1 cellular context compared by ENCODE assay signal in genomic region chr5:89064054-89064453, GRCh38.
TF ChIP-seq lines count a peak whose summit lies in the region.

No MANE protein-coding gene starts in this region.

TF ChIP-seq in GM12878, 131 proteins besides CTCF, POLR2A, EP300 and RAD21 (continued from another document):
- TF ChIP-seq BCL3 (IDR thresholded peaks at IDR 0.05; ENCODE audit: borderline replicate concordance, insufficient read depth, low read depth, low read length, poor library complexity, severe bottlenecking) = no peak
- no peak for TF ChIP-seq CUX1 (IDR thresholded peaks at IDR 0.05; ENCODE audit: insufficient replicate concordance, low read depth, low read length)
- no peak for TF ChIP-seq ZNF622 (IDR thresholded peaks at IDR 0.05)
- no peak for TF ChIP-seq RFX5 (IDR thresholded peaks at IDR 0.05; ENCODE audit: low read depth, low read length)
- TF ChIP-seq ZBTB4 (CRISPR knock-in tag; IDR thresholded peaks at IDR 0.05) = no peak
- no peak for TF ChIP-seq SUPT20H (IDR thresholded peaks at IDR 0.05; ENCODE audit: borderline replicate concordance, control insufficient read depth, low read depth, low read length)
- 0 out of 2 replicates have a peak, but pooled peaks have one; percentile 32 for TF ChIP-seq ATF7 (IDR thresholded peaks at IDR 0.05; ENCODE audit: low read depth)
- no peak for TF ChIP-seq ZBTB40 (IDR thresholded peaks at IDR 0.05; ENCODE audit: borderline replicate concordance)
- TF ChIP-seq IKZF2 (IDR thresholded peaks at IDR 0.05) = peak in 1 of 2 experiments; percentile 16; a peak in 2 of 4 replicates
- TF ChIP-seq CREM (IDR thresholded peaks at IDR 0.05; ENCODE audit: low read depth) = no peak
- 0 out of 2 replicates have a peak, but pooled peaks have one; percentile 14 for TF ChIP-seq ZNF24 (IDR thresholded peaks at IDR 0.05)
- TF ChIP-seq JUNB (IDR thresholded peaks at IDR 0.05) = no peak
- no peak for TF ChIP-seq NR2C1 (IDR thresholded peaks at IDR 0.05)
